18 cellular contexts compared by ENCODE assay signal in genomic region chr19:28556371-28556770, GRCh38.
DNase-seq lines count a peak whose midpoint lies in the region; ATAC-seq and TF ChIP-seq lines count a peak whose summit lies in the region.
"Had no signal": no experiment of that assay in that cellular context is flagged by ENCODE, and none has a peak within 500 bp of the region (broad histone marks: within the 10 kb centered on the region; RNA-seq: fewer than 3 reads in every experiment).

No MANE protein-coding gene starts in this region.

- H4K20me1 ChIP-seq in DND-41 (ENCODE audit: insufficient read depth, low read length) = no peaks in the 10 kb centered on the region
- H4K20me1 ChIP-seq: BLaER1 treated with 17β-estradiol and CSF1 and Interleukin-3, amounts not matched to agents 10 nM and 100 nM had no signal

- H2AFZ ChIP-seq in DND-41 (ENCODE audit: low read depth, low read length) = peak overlapping the region; percentile 42; the same call in 1 of the 2 replicates

- H3K27me3 ChIP-seq in DND-41 (ENCODE audit: insufficient read depth, low read length, poor library complexity) = no peaks in the 10 kb centered on the region
- no peaks in the 10 kb centered on the region for H3K27me3 ChIP-seq in esophagus muscularis mucosa
- peaks cover 86% of the 10 kb centered on the region for H3K27me3 ChIP-seq in WERI-Rb-1 (ENCODE audit: insufficient read depth, low read depth, severe bottlenecking)
- H3K27me3 ChIP-seq: BLaER1 treated with 17β-estradiol and CSF1 and Interleukin-3, amounts not matched to agents 10 nM and 100 nM; MG63 had no signal

- TF ChIP-seq CTCF in DND-41 (IDR thresholded peaks at IDR 0.05; ENCODE audit: borderline replicate concordance, extremely low read depth, low read length, poor library complexity, severe bottlenecking) (no peak), esophagus muscularis mucosa (IDR thresholded peaks at IDR 0.05) (no peak), WERI-Rb-1 (IDR thresholded peaks at IDR 0.05; ENCODE audit: low read depth, low read length) (no peak)

- H3K27ac ChIP-seq in DND-41 (ENCODE audit: low read length) = peak overlapping the region; percentile 52
- no peak overlapping the region for H3K27ac ChIP-seq in esophagus muscularis mucosa (replicated peaks in 1 of 4)
- H3K27ac ChIP-seq in WERI-Rb-1 = no peak overlapping the region
- H3K27ac ChIP-seq: 22Rv1; BLaER1 treated with 17β-estradiol and CSF1 and Interleukin-3, amounts not matched to agents 10 nM and 100 nM; KMS-11 had no signal

- H3K4me2 ChIP-seq in DND-41 (ENCODE audit: insufficient read depth, low read length) = no peak overlapping the region
- H3K4me2 ChIP-seq: BLaER1 treated with 17β-estradiol and CSF1 and Interleukin-3, amounts not matched to agents 10 nM and 100 nM; KMS-11 had no signal

- H3K36me3 ChIP-seq in DND-41 (ENCODE audit: insufficient read depth, low read length) (no peaks in the 10 kb centered on the region), esophagus muscularis mucosa (no peaks in the 10 kb centered on the region), WERI-Rb-1 (no peaks in the 10 kb centered on the region)
- H3K36me3 ChIP-seq: BLaER1 treated with 17β-estradiol and CSF1 and Interleukin-3, amounts not matched to agents 10 nM and 100 nM; MG63 had no signal

- H3K9me3 ChIP-seq in DND-41 (ENCODE audit: insufficient read depth, low read length, severe bottlenecking) = no peaks in the 10 kb centered on the region
- H3K9me3 ChIP-seq in esophagus muscularis mucosa = no peaks in the 10 kb centered on the region
- H3K9me3 ChIP-seq in WERI-Rb-1 (ENCODE audit: severe bottlenecking) = no peaks in the 10 kb centered on the region
- H3K9me3 ChIP-seq: MG63 had no signal

- TF ChIP-seq EP300 in esophagus muscularis mucosa (IDR thresholded peaks at IDR 0.05) = no peak

- no peak for TF ChIP-seq POLR2A in esophagus muscularis mucosa (IDR thresholded peaks at IDR 0.05; ENCODE audit: low read depth)

- ATAC-seq in DND-41 (ENCODE audit: insufficient read depth, low read depth) = 0 out of 3 replicates have a peak, but pooled peaks have one; percentile 25
- no peak for ATAC-seq in HG02884 (IDR thresholded peaks at IDR 0.05; ENCODE audit: unreplicated experiment)
- ATAC-seq: GM12878, Panc1 had no signal

- H3K79me2 ChIP-seq in DND-41 (ENCODE audit: insufficient read depth, low read length) = no peaks in the 10 kb centered on the region

- intact Hi-C loops in esophagus muscularis mucosa (cut with DNase I) = no loop called here

- no peak overlapping the region for H3K9ac ChIP-seq in DND-41 (ENCODE audit: low read depth, low read length)
- H3K9ac ChIP-seq: BLaER1 treated with 17β-estradiol and CSF1 and Interleukin-3, amounts not matched to agents 10 nM and 100 nM; KMS-11 had no signal

- H3K4me3 ChIP-seq in DND-41 (ENCODE audit: low read depth in 1 of 2, low read length in 2 of 2) (no peak overlapping the region), esophagus muscularis mucosa (no peak overlapping the region), WERI-Rb-1 (ENCODE audit: low read depth, low read length) (no peak overlapping the region)
- H3K4me3 ChIP-seq: BLaER1 treated with 17β-estradiol and CSF1 and Interleukin-3, amounts not matched to agents 10 nM and 100 nM; GM12878; MG63 had no signal

- H3K4me1 ChIP-seq in DND-41 (ENCODE audit: insufficient read depth, low read length) (peaks cover 46% of the 10 kb centered on the region), esophagus muscularis mucosa (no peaks in the 10 kb centered on the region)

- DNase-seq in DMS 273 (lab: John Stamatoyannopoulos, UW; ENCODE audit: unreplicated experiment) (peak; percentile 31), DMS 273 treated with DMSO at 0.1 percent for 48 hours (lab: John Stamatoyannopoulos, UW) (no peak), DND-41 (peak; percentile 11), NCI-H1105 treated with DMSO at 0.1 percent for 48 hours (lab: John Stamatoyannopoulos, UW) (peak; percentile 64), esophagus muscularis mucosa (ENCODE audit: extremely low spot score) (peak; percentile 87), SHP77 treated with DMSO at 0.1 percent for 48 hours (lab: John Stamatoyannopoulos, UW) (no peak), WERI-Rb-1 (no peak)
- DNase-seq: DMS53, MG63, NCI-H1417 treated with DMSO at 0.1 percent for 48 hours, NCI-H510A treated with DMSO at 0.1 percent for 48 hours, Right ventricle myocardium superior had no signal

Comparison
In these comparisons a context has a peak if more than half of its experiments do, and no peak if none do; other contexts are left out.
1. DNase-seq: peak in DMS 273 (single experiment), DND-41 (single experiment), NCI-H1105 treated with DMSO at 0.1 percent for 48 hours (single experiment) and esophagus muscularis mucosa (single experiment); none in DMS 273 treated with DMSO at 0.1 percent for 48 hours (single experiment), SHP77 treated with DMSO at 0.1 percent for 48 hours (single experiment) and WERI-Rb-1 (single experiment).